In the genomic region with DNA sequence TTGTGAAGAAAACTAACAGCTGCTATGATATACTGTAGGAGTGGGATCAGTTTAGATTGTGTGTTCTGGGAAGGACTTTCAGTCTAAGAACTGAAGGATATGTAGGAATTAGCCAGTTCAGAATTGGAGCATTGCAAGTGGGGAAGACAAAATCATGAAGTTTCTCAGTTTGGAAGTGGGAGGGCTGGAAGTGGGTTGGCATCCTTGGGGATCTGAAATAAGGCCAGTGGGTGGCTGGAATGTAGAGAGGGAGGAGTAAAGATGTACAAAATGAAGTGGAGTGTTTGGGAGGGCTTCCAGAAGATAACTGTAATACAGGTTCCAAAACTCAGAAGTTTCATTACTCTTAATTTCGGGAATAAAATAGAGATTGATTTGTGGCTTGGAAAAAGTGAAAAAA, we compare ENCODE assay signal across 1 cellular context.
A peak's percentile ranks its signal among the peaks of the same experiment; 100 is the strongest.
TF ChIP-seq lines count a peak whose summit lies in the region.

No MANE protein-coding gene starts in this region.

TF ChIP-seq in HEK293, 187 proteins besides CTCF, POLR2A, EP300 and RAD21 (continued from another document):
- TF ChIP-seq SP3 (tag by site-specific recombination; IDR thresholded peaks at IDR 0.05) (no peak), ZNF558 (tag by site-specific recombination; IDR thresholded peaks at IDR 0.05) (no peak), ZNF560 (tag by site-specific recombination; IDR thresholded peaks at IDR 0.05; ENCODE audit: borderline replicate concordance) (no peak), ZNF19 (tag by site-specific recombination; IDR thresholded peaks at IDR 0.05; ENCODE audit: low read depth) (no peak), ZFHX2 (tag by site-specific recombination; conservative IDR thresholded peaks at IDR 0.05) (peak; percentile 69), ZNF777 (tag by site-specific recombination; IDR thresholded peaks at IDR 0.05; ENCODE audit: borderline replicate concordance) (no peak)
